In the genomic region with DNA sequence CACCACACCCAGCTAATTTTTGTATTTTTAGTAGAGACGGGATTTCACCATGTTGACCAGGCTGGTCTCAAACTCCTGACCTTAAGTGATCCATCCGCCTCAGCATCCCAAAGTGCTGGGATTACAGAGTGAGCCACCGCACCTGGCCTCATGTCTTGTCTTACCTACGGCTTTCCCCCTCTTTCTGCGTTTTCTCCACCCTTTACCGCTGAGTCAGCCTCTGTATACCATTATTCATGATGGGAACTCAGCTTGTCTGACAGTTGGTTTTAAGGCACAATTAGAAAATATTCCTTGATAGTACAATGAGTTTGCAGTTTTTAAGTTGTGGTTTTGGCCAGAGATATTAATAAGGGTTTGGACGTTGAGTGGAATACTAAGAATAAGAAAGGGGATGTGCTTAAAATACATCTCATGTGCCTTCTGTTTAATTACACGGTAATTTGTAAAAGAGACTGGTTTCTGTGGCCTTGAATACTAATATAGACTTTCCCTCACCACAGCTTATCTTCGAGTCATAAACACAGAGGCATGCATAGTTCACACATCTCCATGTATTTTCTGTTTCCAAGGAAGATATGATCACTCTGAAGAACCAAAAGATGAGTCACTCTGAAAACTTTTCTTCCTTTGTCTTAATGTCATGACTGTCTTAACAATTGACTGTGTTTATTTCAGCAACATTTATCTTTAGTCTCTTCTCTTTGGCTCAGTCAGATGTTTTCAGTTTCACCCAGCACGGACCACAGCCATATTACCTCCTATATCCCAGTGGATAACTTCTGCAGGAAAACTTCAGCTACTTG, we compare ENCODE assay signal across 9 cellular contexts. TPM values are rescaled to one million over a fixed set of nuclear protein-coding genes. Genes with fewer than 3 reads are reported as not detected.
DNase-seq lines count a peak whose midpoint lies in the region; ATAC-seq and TF ChIP-seq lines count a peak whose summit lies in the region.
"Had no signal": no experiment of that assay in that cellular context is flagged by ENCODE, and none has a peak within 500 bp of the region (broad histone marks: within the 10 kb centered on the region; RNA-seq: fewer than 3 reads in every experiment).

No MANE protein-coding gene starts in this region.

- peaks cover 55 to 57% of the 10 kb centered on the region in 2 donors for H3K4me1 Mint-ChIP-seq in natural killer cell treated with Interleukin-12 subunit alpha and Interleukin-12 subunit beta and Interleukin-15 and Interleukin-18, amount 100 ng/mL, for 72 hours (ENCODE audit: low read depth in 2 of 2)

- H3K36me3 Mint-ChIP-seq in natural killer cell treated with Interleukin-12 subunit alpha and Interleukin-12 subunit beta and Interleukin-15 and Interleukin-18, amount 100 ng/mL, for 72 hours, result no peaks in the 10 kb centered on the region

- no peaks in the 10 kb centered on the region for H3K27me3 ChIP-seq in brain microvascular endothelial cell (replicated peaks)
- H3K27me3 ChIP-seq: spleen had no signal

- peak; percentile 26 to 70 for ATAC-seq in natural killer cell treated with Interleukin-12 subunit alpha and Interleukin-12 subunit beta and Interleukin-15 and Interleukin-18, amount 100 ng/mL, for 72 hours
- no peak for ATAC-seq in GM19463 (IDR thresholded peaks at IDR 0.05; ENCODE audit: unreplicated experiment)

- no peaks in the 10 kb centered on the region for H3K9me3 Mint-ChIP-seq in natural killer cell treated with Interleukin-12 subunit alpha and Interleukin-12 subunit beta and Interleukin-15 and Interleukin-18, amount 100 ng/mL, for 72 hours

- peak overlapping the region; percentile 84 to 94 for H3K27ac Mint-ChIP-seq in natural killer cell treated with Interleukin-12 subunit alpha and Interleukin-12 subunit beta and Interleukin-15 and Interleukin-18, amount 100 ng/mL, for 72 hours

- peak; percentile 94 for DNase-seq in GM04503 (ENCODE audit: low read depth)
- DNase-seq in NCI-H226, result peak; percentile 90
- DNase-seq in brain microvascular endothelial cell, result peak; percentile 74
- DNase-seq in natural killer cell treated with Interleukin-12 subunit alpha and Interleukin-12 subunit beta and Interleukin-15 and Interleukin-18, amount 100 ng/mL, for 72 hours (ENCODE audit: low spot score), result no peak
- no peak for DNase-seq in NCI-H446 (lab: John Stamatoyannopoulos, UW)
- no peak for DNase-seq in occipital lobe (lab: John Stamatoyannopoulos, UW)
- no peak for DNase-seq in NCI-H187 (lab: John Stamatoyannopoulos, UW)
- DNase-seq: spleen had no signal

- TF ChIP-seq CTCF in brain microvascular endothelial cell (IDR thresholded peaks at IDR 0.05; ENCODE audit: low read depth, low read length, missing control alignments), result no peak

- H3K4me3 ChIP-seq in brain microvascular endothelial cell (ENCODE audit: low read depth, low read length), result no peak overlapping the region
- H3K4me3 ChIP-seq: spleen had no signal

- in situ Hi-C loops in brain microvascular endothelial cell (cut with HindIII; ENCODE audit: low pct_ligation_motif_present, low sequenced_read_pairs), result no loop called here

- no peaks in the 10 kb centered on the region for H3K36me3 ChIP-seq in brain microvascular endothelial cell (replicated peaks)
- H3K36me3 ChIP-seq: spleen had no signal

- peak overlapping the region; percentile 90 for H3K27ac ChIP-seq in brain microvascular endothelial cell

- H3K4me3 Mint-ChIP-seq in natural killer cell treated with Interleukin-12 subunit alpha and Interleukin-12 subunit beta and Interleukin-15 and Interleukin-18, amount 100 ng/mL, for 72 hours, result peak overlapping the region; percentile 59

- no peaks in the 10 kb centered on the region for H3K27me3 Mint-ChIP-seq in natural killer cell treated with Interleukin-12 subunit alpha and Interleukin-12 subunit beta and Interleukin-15 and Interleukin-18, amount 100 ng/mL, for 72 hours

RNA-seq across cellular contexts. Expression of a gene that starts 54.3 kb away (rescaled TPM):
- 10 to 100 TPM; 73.9 to 81.9 TPM for total RNA-seq in natural killer cell treated with Interleukin-12 subunit alpha and Interleukin-12 subunit beta and Interleukin-15 and Interleukin-18, amount 100 ng/mL, for 72 hours
- 60.8 TPM for total RNA-seq in occipital lobe

Comparison
In these comparisons a context has a peak if more than half of its experiments do, and no peak if none do; other contexts are left out.
1. DNase-seq: peak in GM04503 (single experiment), NCI-H226 (single experiment) and brain microvascular endothelial cell (single experiment); none in natural killer cell treated with Interleukin-12 subunit alpha and Interleukin-12 subunit beta and Interleukin-15 and Interleukin-18, amount 100 ng/mL, for 72 hours (single experiment), NCI-H446 (0 of 2), occipital lobe (single experiment) and NCI-H187 (0 of 2).